ENCODE assay signal across 16 cellular contexts in the genomic region with DNA sequence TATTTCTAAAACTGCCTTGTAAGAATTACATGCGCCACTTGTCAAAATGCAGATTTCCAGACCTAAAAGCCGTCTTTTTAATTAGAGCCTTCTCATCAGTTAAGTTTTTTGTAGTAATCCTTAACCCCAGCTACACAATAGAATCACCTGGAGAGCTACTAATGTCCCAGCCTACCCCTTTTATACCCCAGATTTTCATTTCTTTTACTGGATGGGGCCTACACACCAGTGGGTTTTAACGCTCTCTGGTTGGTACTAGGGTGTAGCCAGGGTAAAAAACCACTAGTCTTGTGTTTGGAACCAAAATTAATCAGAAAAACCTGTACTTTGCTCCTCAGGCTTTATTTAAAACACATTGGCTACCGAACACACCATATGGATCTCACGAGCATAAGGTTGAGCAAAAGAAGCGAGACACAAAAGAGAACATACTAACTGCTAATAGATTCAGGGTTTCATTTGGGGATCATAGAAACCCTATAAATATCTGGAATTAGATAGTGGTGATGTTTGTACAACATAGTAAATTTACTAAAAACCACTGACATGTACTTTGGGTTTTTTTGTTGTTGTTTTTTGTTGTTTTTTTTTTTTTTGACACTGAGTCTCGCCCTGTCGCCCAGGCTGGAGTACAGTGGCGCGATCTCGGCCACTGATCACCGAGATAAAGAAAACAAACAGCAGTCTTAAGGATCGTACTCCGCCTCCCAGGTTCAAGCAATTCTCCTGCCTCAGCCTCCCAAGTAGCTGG. TPM values are rescaled to one million over a fixed set of nuclear protein-coding genes. Genes with fewer than 3 reads are reported as not detected.
DNase-seq lines count a peak whose midpoint lies in the region; ATAC-seq, FAIRE-seq and TF ChIP-seq lines count a peak whose summit lies in the region.
"Had no signal": no experiment of that assay in that cellular context is flagged by ENCODE, and none has a peak within 500 bp of the region (broad histone marks: within the 10 kb centered on the region; RNA-seq: fewer than 3 reads in every experiment).

No MANE protein-coding gene starts in this region.

- H3K9ac ChIP-seq in SK-N-SH (no peak overlapping the region; the same call in 1 of the 2 replicates), GM23248 (peak overlapping the region; percentile 90; the same call in 1 of the 2 replicates), GM12878 (ENCODE audit: control insufficient read depth, insufficient read depth, low read length) (no peak overlapping the region), neuronal stem cell (ENCODE audit: low read depth, low read length, poor library complexity) (no peak overlapping the region)
- H3K9ac ChIP-seq: parathyroid adenoma had no signal

- no peak overlapping the region for H3K18ac ChIP-seq in neuronal stem cell (ENCODE audit: low read length)

- H3K4me2 ChIP-seq in SK-N-SH (no peak overlapping the region; the same call in 1 of the 2 replicates), GM23248 (ENCODE audit: unreplicated experiment) (peak overlapping the region; percentile 81), GM12878 (ENCODE audit: control insufficient read depth, insufficient read depth) (no peak overlapping the region), neuronal stem cell (ENCODE audit: insufficient read depth, low read length, poor library complexity, severe bottlenecking) (no peak overlapping the region)

- H2BK120ac ChIP-seq in neuronal stem cell (ENCODE audit: low read depth, low read length) = no peak overlapping the region

- H3K27ac ChIP-seq in SK-N-SH (ENCODE audit: low read depth in 2 of 2, low read length in 1 of 2) (peak overlapping the region; percentile 85 to 91), GM23248 (peak overlapping the region; percentile 99), GM12878 (ENCODE audit: control insufficient read depth, insufficient read depth) (no peak overlapping the region), neuronal stem cell (replicated peaks; ENCODE audit: low read length) (no peak overlapping the region), thyroid gland (no peak overlapping the region)
- H3K27ac ChIP-seq: left lung, parathyroid adenoma had no signal

- H3K27me3 ChIP-seq in SK-N-SH (ENCODE audit: insufficient read depth) (no peaks in the 10 kb centered on the region), GM23248 (replicated peaks; ENCODE audit: insufficient read depth) (no peaks in the 10 kb centered on the region), GM12878 (replicated peaks in 1 of 2; ENCODE audit: control insufficient read depth in 2 of 2, insufficient read depth in 2 of 2, low read length in 1 of 2) (no peaks in the 10 kb centered on the region), neuronal stem cell (ENCODE audit: control insufficient read depth in 3 of 3, insufficient read depth in 3 of 3, low read depth in 1 of 3, low read length in 3 of 3) (no peaks in the 10 kb centered on the region), thyroid gland (no peaks in the 10 kb centered on the region)
- H3K27me3 ChIP-seq: left lung, MG63 had no signal

- TF ChIP-seq POLR2A in GM12878 (IDR thresholded peaks at IDR 0.05; ENCODE audit: low read depth, low read length) (no peak), thyroid gland (IDR thresholded peaks at IDR 0.05) (no peak)

- no peak overlapping the region for H2AK5ac ChIP-seq in neuronal stem cell (ENCODE audit: low read depth, low read length)

- H2BK5ac ChIP-seq in neuronal stem cell (ENCODE audit: low read length) = no peak overlapping the region

- H3F3A ChIP-seq in SK-N-SH (replicated peaks; ENCODE audit: insufficient read depth) (peaks cover 36% of the 10 kb centered on the region), GM23248 (ENCODE audit: insufficient read depth) (peaks cover 35% of the 10 kb centered on the region)

- H2BK15ac ChIP-seq in neuronal stem cell (ENCODE audit: low read length) = no peak overlapping the region

- H3K79me2 ChIP-seq in SK-N-SH (ENCODE audit: insufficient read depth) = peaks cover 22% of the 10 kb centered on the region; the same call in 1 of the 2 replicates
- H3K79me2 ChIP-seq in GM23248 (ENCODE audit: insufficient read depth) = peaks cover 63% of the 10 kb centered on the region
- H3K79me2 ChIP-seq in GM12878 (ENCODE audit: control insufficient read depth, insufficient read depth, low read length) = no peaks in the 10 kb centered on the region
- H3K79me2 ChIP-seq: parathyroid adenoma had no signal

- H2AFZ ChIP-seq in SK-N-SH (ENCODE audit: low read depth) (peak overlapping the region; percentile 73), GM23248 (peak overlapping the region; percentile 40), GM12878 (ENCODE audit: control insufficient read depth, low read depth, low read length) (no peak overlapping the region), neuronal stem cell (ENCODE audit: low read length) (peak overlapping the region; percentile 9)
- H2AFZ ChIP-seq: parathyroid adenoma had no signal

- H3K4me3 ChIP-seq in SK-N-SH (ENCODE audit: low read depth in 2 of 2, low read length in 1 of 2) (no peak overlapping the region), GM23248 (no peak overlapping the region), GM12878 (no peak overlapping the region), neuronal stem cell (ENCODE audit: low read length in 2 of 2) (no peak overlapping the region), thyroid gland (replicated peaks in 1 of 3) (no peak overlapping the region)
- H3K4me3 ChIP-seq: left lung, MG63 had no signal

- no TSS peak for BruUV-seq in GM12878 (replicated peaks; lab: Mats Ljungman, UMichigan)

- no peak for TF ChIP-seq EP300 in SK-N-SH (IDR thresholded peaks at IDR 0.05; ENCODE audit: borderline replicate concordance in 1 of 2, low read depth in 1 of 2, low read length in 1 of 2)
- TF ChIP-seq EP300 in GM12878 (IDR thresholded peaks at IDR 0.05; ENCODE audit: borderline replicate concordance in 1 of 2, control insufficient read depth in 1 of 2, low read depth in 2 of 2, low read length in 2 of 2) = no peak

- in situ Hi-C loops in GM23248 (cut with MboI) (no loop called here), GM12878 (cut with MboI) (no loop called here)

- POLR2A ChIA-PET in SK-N-SH (lab: Yijun Ruan, JAX) (no interaction called here), GM12878 (lab: Charles Lee) (no interaction called here)

- H3K9me2 ChIP-seq in SK-N-SH (no peaks in the 10 kb centered on the region), GM23248 (ENCODE audit: insufficient read depth) (no peaks in the 10 kb centered on the region)

- TF ChIP-seq RAD21 in SK-N-SH (IDR thresholded peaks at IDR 0.05; ENCODE audit: low read length) (no peak), GM12878 (IDR thresholded peaks at IDR 0.05; ENCODE audit: insufficient read depth, low read depth, low read length) (no peak)

- H3K23ac ChIP-seq in neuronal stem cell (ENCODE audit: low read depth, low read length, poor library complexity) = no peak overlapping the region

- H4K20me1 ChIP-seq in SK-N-SH (ENCODE audit: insufficient read depth) = no peaks in the 10 kb centered on the region
- no peaks in the 10 kb centered on the region for H4K20me1 ChIP-seq in GM23248 (ENCODE audit: insufficient read depth)
- H4K20me1 ChIP-seq in GM12878 (ENCODE audit: control insufficient read depth, insufficient read depth) = no peaks in the 10 kb centered on the region

- intact Hi-C loops in GM12878 (cut with micrococcal nuclease; ENCODE audit: unreplicated experiment) = loop anchor here (5.0 kb wide), 1 partner anchor 64 kb away; a partner anchor contains a TSS
- intact Hi-C loops in thyroid gland (cut with DNase I) = no loop called here

- no peak overlapping the region for H2BK12ac ChIP-seq in neuronal stem cell (ENCODE audit: low read length)

- FAIRE-seq in GM12878 (lab: Jason Lieb, UNC) = peak; percentile 23

- H3K4me1 ChIP-seq in SK-N-SH (ENCODE audit: control insufficient read depth in 1 of 2, insufficient read depth in 2 of 2, low read depth in 1 of 2, low read length in 1 of 2) (peaks cover 2 to 14% of the 10 kb centered on the region in 2 experiments; a peak in 3 of 4 replicates), GM23248 (ENCODE audit: insufficient read depth) (peaks cover 53% of the 10 kb centered on the region), GM12878 (ENCODE audit: control insufficient read depth, insufficient read depth, low read length) (peaks cover 18% of the 10 kb centered on the region), neuronal stem cell (ENCODE audit: control insufficient read depth in 2 of 2, insufficient read depth in 1 of 2, low read depth in 1 of 2, low read length in 2 of 2) (no peaks in the 10 kb centered on the region), thyroid gland (no peaks in the 10 kb centered on the region)
- H3K4me1 ChIP-seq: parathyroid adenoma had no signal

- CTCF ChIA-PET in SK-N-SH (lab: Yijun Ruan, JAX) = interaction anchor here (0.6 to 10.1 kb wide), 3 partner anchors 48 to 167 kb away, joined by 3 to 126 read pairs (median 10); no protein-coding TSS in a partner anchor
- CTCF ChIA-PET in GM12878 (lab: Yijun Ruan, JAX) = interaction anchor here (1.6 to 1.7 kb wide), 2 partner anchors 151 to 167 kb away, joined by 7 to 9 read pairs; no protein-coding TSS in a partner anchor

- H3K9me3 ChIP-seq in SK-N-SH (no peaks in the 10 kb centered on the region), GM23248 (ENCODE audit: low read depth) (no peaks in the 10 kb centered on the region), GM12878 (replicated peaks; ENCODE audit: control insufficient read depth, insufficient read depth, low read length) (no peaks in the 10 kb centered on the region), neuronal stem cell (replicated peaks in 1 of 2; ENCODE audit: control insufficient read depth in 2 of 2, insufficient read depth in 1 of 2, low read depth in 1 of 2, low read length in 2 of 2) (no peaks in the 10 kb centered on the region), thyroid gland (no peaks in the 10 kb centered on the region)
- H3K9me3 ChIP-seq: left lung, MG63 had no signal

- SMC1A ChIA-PET in GM12878 (lab: Charles Lee; ENCODE audit: uncharacterized antibody, unreplicated experiment) = no interaction called here

- RAD21 ChIA-PET in GM12878 (lab: Charles Lee; ENCODE audit: unreplicated experiment) = no interaction called here

- no peak overlapping the region for H4K8ac ChIP-seq in neuronal stem cell (ENCODE audit: low read depth, low read length)

- WGBS in SK-N-SH (ENCODE audit: low lambda C conversion rate) = 91% methylated on average over 14 of the region's 14 CpGs
- 85 to 87% methylated on average over 12 to 14 of the region's 14 CpGs for WGBS in GM23248 (ENCODE audit: low coverage in 1 of 2, low lambda C conversion rate in 2 of 2, missing lambda C conversion rate in 2 of 2), 2 experiments
- 95% methylated on average over 14 of the region's 14 CpGs for WGBS in GM12878 (ENCODE audit: insufficient coverage, insufficient replicate concordance, low lambda C conversion rate, missing lambda C conversion rate)
- WGBS in neuronal stem cell (ENCODE audit: extremely low coverage in 2 of 2, insufficient read length in 2 of 2, insufficient replicate concordance in 1 of 2), 2 donors = no CpG with 5 or more reads among the region's 14 CpGs
- 90 to 92% methylated on average over 14 of the region's 14 CpGs for WGBS in thyroid gland, 2 donors

- no peak for DNase-seq in SK-N-SH
- no peak for DNase-seq in GM23248
- no peak for DNase-seq in GM12878 (ENCODE audit: low read depth, low spot score)
- DNase-seq in neuronal stem cell (ENCODE audit: low spot score) = no peak
- no peak for DNase-seq in thyroid gland
- DNase-seq in activated CD4-positive, alpha-beta T cell treated with anti-CD3 and anti-CD28 coated beads for 48 hours = no peak
- DNase-seq: 8988T; CD4-positive, alpha-beta T cell; erythroblast; left lung; NCI-H1694 treated with DMSO at 0.1 percent for 48 hours; NCI-H345 had no signal

- H3K4ac ChIP-seq in neuronal stem cell (ENCODE audit: low read length) = no peak overlapping the region

- TF ChIP-seq CTCF in SK-N-SH (IDR thresholded peaks at IDR 0.05) (no peak), GM12878 (IDR thresholded peaks at IDR 0.05 in 2 of 3, conservative IDR thresholded peaks at IDR 0.05 in 1 of 3; ENCODE audit: control insufficient read depth in 2 of 3, extremely low read depth in 1 of 3, insufficient read depth in 1 of 3, low read depth in 3 of 3, low read length in 3 of 3) (no peak), thyroid gland (IDR thresholded peaks at IDR 0.05) (no peak)

- H4K91ac ChIP-seq in neuronal stem cell (ENCODE audit: low read depth, low read length, poor library complexity) = no peak overlapping the region

- ATAC-seq in SK-N-SH treated with all-trans-retinoic acid at 6 μM for 48 hours (no peak; the same call in 2 of the 3 replicates), GM12878 (no peak), GM19351 (IDR thresholded peaks at IDR 0.05; ENCODE audit: unreplicated experiment) (no peak)
- ATAC-seq: left lung had no signal

- H3K79me1 ChIP-seq in neuronal stem cell (ENCODE audit: low read depth, low read length) = no peaks in the 10 kb centered on the region

- no peak overlapping the region for H3K14ac ChIP-seq in neuronal stem cell (ENCODE audit: low read length)

- H3K36me3 ChIP-seq in SK-N-SH (replicated peaks in 1 of 2; ENCODE audit: control insufficient read depth in 1 of 2, insufficient read depth in 2 of 2, low read length in 1 of 2) (no peaks in the 10 kb centered on the region), GM23248 (ENCODE audit: low read depth) (no peaks in the 10 kb centered on the region), GM12878 (ENCODE audit: control insufficient read depth in 2 of 2, insufficient read depth in 2 of 2, low read length in 1 of 2) (no peaks in the 10 kb centered on the region), neuronal stem cell (replicated peaks in 1 of 2; ENCODE audit: control insufficient read depth in 2 of 2, insufficient read depth in 2 of 2, low read length in 2 of 2) (no peaks in the 10 kb centered on the region), thyroid gland (no peaks in the 10 kb centered on the region)
- H3K36me3 ChIP-seq: left lung, MG63 had no signal

RNA-seq across cellular contexts. Expression of a gene that starts 30.6 kb away (rescaled TPM):
- polyA plus RNA-seq in SK-N-SH (2012; rRNA removed) (1.5 and 2.1 TPM in 2 replicates), GM23248 (2016; fragmentation: Nextera tagmentation; extraction: Ambion mirVana) (5.0 and 5.2 TPM in 2 replicates), GM12878 (2011; rRNA removed) (0.17 and 0.24 TPM in 2 replicates), GM12878 (2014; fragmentation: Illumina TruSeq; extraction: Trizol) (0.38 and 0.51 TPM in 2 replicates), GM12878 (2014; fragmentation: Nextera tagmentation; extraction: Ambion mirVana) (under 1 TPM; 0.40 to 0.44 TPM), GM12878 (2014; rRNA removed) (0.15 and 0.32 TPM in 2 replicates), GM12878 (2016; fragmentation: Nextera tagmentation; extraction: Ambion mirVana) (under 1 TPM; 0.53 to 0.63 TPM)
- polyA plus RNA-seq in SK-N-SH (2012; cell fraction: cytosol; rRNA removed) = 2.4 and 2.6 TPM in 2 replicates
- 0.62 and 1.2 TPM in 2 replicates for polyA plus RNA-seq in SK-N-SH (2012; cell fraction: nucleus; rRNA removed)
- total RNA-seq in GM23248 (2014; rRNA removed; shearing (Covaris generic)) = 3.5 and 7.1 TPM in 2 replicates
- total RNA-seq in GM12878 (2013; cell fraction: nucleolus; rRNA removed) = 1.2 and 1.9 TPM in 2 replicates
- total RNA-seq in GM12878 (2014; rRNA removed) (0.40 and 0.54 TPM in 2 replicates), GM12878 (2014; rRNA removed; fragmentation: Illumina TruSeq; extraction: Trizol) (0.37 and 0.58 TPM in 2 replicates), GM12878 (2021) (0.38 and 0.58 TPM in 2 replicates), thyroid gland (10 to 100 TPM; 10.3 to 15.2 (median 12.3) TPM)
- 0.18 TPM for polyA plus RNA-seq in GM12878 (2011; ENCODE audit: low read depth)
- polyA plus RNA-seq in GM12878 (2011; cell fraction: cytosol; rRNA removed) = 0.12 and 0.27 TPM in 2 replicates
- 0.20 and 0.28 TPM in 2 replicates for polyA plus RNA-seq in GM12878 (2011; cell fraction: nucleus; rRNA removed)
- 0.27 and 0.58 TPM in 2 replicates for polyA plus RNA-seq in GM12878 (2012)
- 0.59 and 0.88 TPM in 2 replicates for polyA minus RNA-seq in GM12878 (2011; rRNA and poly(A)+ RNA removed)
- polyA minus RNA-seq in GM12878 (2011; cell fraction: cytosol; rRNA and poly(A)+ RNA removed) = 0.31 TPM in 1 of 2 replicates, not detected in the other
- polyA minus RNA-seq in GM12878 (2011; cell fraction: nucleus; rRNA and poly(A)+ RNA removed) = 0.36 and 0.96 TPM in 2 replicates
- 3.9 TPM for polyA plus RNA-seq in neuronal stem cell (2013, experiment 1 of 2)
- 3.9 TPM for polyA plus RNA-seq in neuronal stem cell (2013, experiment 2 of 2)

Comparison
In these comparisons a context has a peak if more than half of its experiments do, and no peak if none do; other contexts are left out.
1. H3K27ac ChIP-seq: peak in SK-N-SH (2 of 2) and GM23248 (single experiment); none in GM12878 (single experiment), neuronal stem cell (single experiment) and thyroid gland (0 of 3).